8 cellular contexts compared by ENCODE assay signal in genomic region chr6:30481965-30482644, GRCh38. TPM values are rescaled to one million over a fixed set of nuclear protein-coding genes. Genes with fewer than 3 reads are reported as not detected.
DNase-seq lines count a peak whose midpoint lies in the region; ATAC-seq and TF ChIP-seq lines count a peak whose summit lies in the region.
"Not testable (repeated sequence)": the region's sequence is repeated elsewhere in the genome, so short reads cannot be mapped to it uniquely, and the experiment has no call there.

No MANE protein-coding gene starts in this region.

- not testable (repeated sequence) for H3K4me3 ChIP-seq in adrenal gland, cardiac muscle cell, stomach
- peak overlapping the region; percentile 40 for H3K4me3 ChIP-seq in osteoblast (ENCODE audit: insufficient read depth, low read length)

- intact Hi-C loops in adrenal gland (cut with DNase I) (loop anchor here (5.0 kb wide), 2 partner anchors 50 to 65 kb away; no protein-coding TSS in a partner anchor), stomach (cut with DNase I; ENCODE audit: low total_unique reads) (loop anchor here (5.0 kb wide), 1 partner anchor 60 kb away; no protein-coding TSS in a partner anchor)

- not testable (repeated sequence) for H3K36me3 ChIP-seq in ES-I3 (ENCODE audit: insufficient read depth, low read length); adrenal gland (replicated peaks in 1 of 2); cardiac muscle cell; osteoblast (ENCODE audit: insufficient read depth, low read length); stomach

- H3K27me3 ChIP-seq in adrenal gland = peaks cover 35% of the 10 kb centered on the region
- peaks cover 76% of the 10 kb centered on the region for H3K27me3 ChIP-seq in cardiac muscle cell
- H3K27me3 ChIP-seq in osteoblast (ENCODE audit: insufficient read depth, low read length) = peaks cover 53% of the 10 kb centered on the region
- H3K27me3 ChIP-seq in stomach = peaks cover 9 to 65% (median 39%) of the 10 kb centered on the region in 3 donors

- peak; percentile 53 to 78 (median 68) for TF ChIP-seq CTCF in adrenal gland (IDR thresholded peaks at IDR 0.05)
- peak; percentile 68 for TF ChIP-seq CTCF in cardiac muscle cell (IDR thresholded peaks at IDR 0.05; ENCODE audit: low read depth, low read length)
- TF ChIP-seq CTCF in osteoblast (IDR thresholded peaks at IDR 0.05; ENCODE audit: extremely low read depth, low read depth, low read length) = peak; percentile 75
- TF ChIP-seq CTCF in stomach (IDR thresholded peaks at IDR 0.05) = peak in 5 of 7 experiments; percentile 40 to 79 (median 71)

- TF ChIP-seq EP300 in stomach (IDR thresholded peaks at IDR 0.05) = not testable (repeated sequence)

- H3K4me1 ChIP-seq in ES-I3 (ENCODE audit: insufficient read depth, low read length); adrenal gland (replicated peaks in 1 of 2); cardiac muscle cell (ENCODE audit: low read depth); osteoblast (ENCODE audit: insufficient read depth, low read length): not testable (repeated sequence)
- peaks cover 4 to 23% (median 17%) of the 10 kb centered on the region in 4 donors for H3K4me1 ChIP-seq in stomach

- H3K4me2 ChIP-seq in osteoblast (ENCODE audit: insufficient read depth, low read length) = peak overlapping the region; percentile 55

- H2AFZ ChIP-seq in osteoblast (ENCODE audit: low read length) = peak overlapping the region; percentile 41

- peak overlapping the region; percentile 36; the same call in 1 of the 2 replicates for H3K9ac ChIP-seq in ES-I3 (ENCODE audit: low read depth, low read length)

- H3K9me3 ChIP-seq in ES-I3 (ENCODE audit: control insufficient read depth, insufficient read depth, low read length); adrenal gland (replicated peaks in 1 of 3); cardiac muscle cell (ENCODE audit: low read depth); osteoblast (ENCODE audit: low read depth, low read length); stomach: not testable (repeated sequence)

- not testable (repeated sequence) for H3K79me2 ChIP-seq in osteoblast (ENCODE audit: insufficient read depth, low read length)

- WGBS in adrenal gland, 4 donors = 0 to 5% (median 2%) methylated on average over 15 to 19 of the region's 19 CpGs
- WGBS in stomach, 5 donors = 1 to 2% (median 2%) methylated on average over 12 to 19 of the region's 19 CpGs

- H3K27ac ChIP-seq in adrenal gland; cardiac muscle cell; osteoblast (ENCODE audit: low read depth, low read length); stomach: not testable (repeated sequence)

- not testable (repeated sequence) for TF ChIP-seq POLR2A in adrenal gland (IDR thresholded peaks at IDR 0.05); stomach (IDR thresholded peaks at IDR 0.05)

- peak; percentile 64 for DNase-seq in NCI-H345 (lab: John Stamatoyannopoulos, UW)
- peak; percentile 82 for DNase-seq in UCSD-AML1 (lab: John Stamatoyannopoulos, UW; ENCODE audit: unreplicated experiment)
- peak; percentile 67 to 81 (median 76) for DNase-seq in adrenal gland
- peak; percentile 73 to 87 for DNase-seq in cardiac muscle cell (ENCODE audit: low read depth in 1 of 2, low spot score in 1 of 2)
- DNase-seq in osteoblast (ENCODE audit: insufficient read length, low spot score, missing footprints) = peak; percentile 95
- peak; percentile 79 for DNase-seq in stomach

- ATAC-seq in HG03159 (IDR thresholded peaks at IDR 0.05; ENCODE audit: unreplicated experiment) = peak; percentile 62

- H4K20me1 ChIP-seq in osteoblast (ENCODE audit: insufficient read depth, low read length) = not testable (repeated sequence)

RNA-seq across cellular contexts. Expression of gene HLA-E, which starts 7.2 kb away (rescaled TPM):
- total RNA-seq in adrenal gland (100 to 1,000 TPM; 289 to 667 (median 377) TPM), cardiac muscle cell (30.0 and 39.2 TPM in 2 replicates), osteoblast (320 and 343 TPM in 2 replicates), stomach (100 to 1,000 TPM; 182 to 566 (median 272) TPM)
- polyA plus RNA-seq in adrenal gland (100 to 1,000 TPM; 126 to 285 (median 261) TPM), cardiac muscle cell (17.0 and 26.1 TPM in 2 replicates), stomach (100 to 1,000 TPM; 120 to 300 (median 121) TPM)
